In the genomic region with DNA sequence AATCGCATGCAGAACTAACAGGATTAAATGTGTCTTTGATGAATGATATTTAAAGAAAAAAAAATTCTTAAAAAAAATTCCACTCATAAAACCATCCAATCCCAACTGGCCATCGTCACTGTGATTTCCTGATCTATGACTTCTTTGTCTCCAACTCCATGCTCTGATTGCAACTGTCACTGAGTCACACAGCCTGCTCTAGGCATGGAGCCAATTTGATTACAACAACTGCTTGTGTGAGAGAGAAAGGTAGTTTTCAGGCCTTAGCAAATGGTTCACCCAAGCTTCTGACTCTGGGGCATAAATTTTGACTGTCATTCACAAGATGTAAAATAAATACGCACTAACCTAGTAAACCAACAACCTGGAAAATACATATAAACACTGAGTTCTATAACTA, we compare ENCODE assay signal across 8 cellular contexts. TPM values are rescaled to one million over a fixed set of nuclear protein-coding genes. Genes with fewer than 3 reads are reported as not detected.
DNase-seq lines count a peak whose midpoint lies in the region; ATAC-seq and TF ChIP-seq lines count a peak whose summit lies in the region.

No MANE protein-coding gene starts in this region.

- DNase-seq in HS-27A (ENCODE audit: low read depth) (peak; percentile 38), amniotic stem cell (lab: John Stamatoyannopoulos, UW) (peak; percentile 48), left ventricle myocardium inferior (no peak), stomach (peak; percentile 52), NCI-H82 (lab: John Stamatoyannopoulos, UW) (no peak), ascending aorta (ENCODE audit: low spot score in 2 of 2) (no peak), NCI-H2107 treated with DMSO at 0.1 percent for 48 hours (lab: John Stamatoyannopoulos, UW; ENCODE audit: unreplicated experiment) (no peak)

- TF ChIP-seq POLR2A in stomach (IDR thresholded peaks at IDR 0.05), result no peak

- H3K4me3 ChIP-seq in left ventricle myocardium inferior (no peak overlapping the region), stomach (no peak overlapping the region), ascending aorta (no peak overlapping the region)

- no peak for TF ChIP-seq CTCF in left ventricle myocardium inferior (IDR thresholded peaks at IDR 0.05; ENCODE audit: borderline replicate concordance)
- no peak for TF ChIP-seq CTCF in stomach (IDR thresholded peaks at IDR 0.05)
- no peak for TF ChIP-seq CTCF in ascending aorta (IDR thresholded peaks at IDR 0.05)

- no peak for TF ChIP-seq EP300 in stomach (IDR thresholded peaks at IDR 0.05)

- H3K27ac ChIP-seq in left ventricle myocardium inferior (replicated peaks), result peak overlapping the region; percentile 22
- H3K27ac ChIP-seq in stomach, result no peak overlapping the region
- no peak overlapping the region for H3K27ac ChIP-seq in ascending aorta

- no peaks in the 10 kb centered on the region for H3K36me3 ChIP-seq in left ventricle myocardium inferior
- H3K36me3 ChIP-seq in stomach, result no peaks in the 10 kb centered on the region
- H3K36me3 ChIP-seq in ascending aorta, result no peaks in the 10 kb centered on the region

- 39 to 55% (median 49%) methylated on average over 3 of the region's 3 CpGs for WGBS in stomach, 5 donors

- H3K4me1 ChIP-seq in left ventricle myocardium inferior (peaks cover 51% of the 10 kb centered on the region), stomach (peaks cover 0 to 8% (median 6%) of the 10 kb centered on the region in 4 donors), ascending aorta (no peaks in the 10 kb centered on the region)

- H3K27me3 ChIP-seq in left ventricle myocardium inferior (ENCODE audit: low read depth), result no peaks in the 10 kb centered on the region
- H3K27me3 ChIP-seq in stomach, result no peaks in the 10 kb centered on the region
- H3K27me3 ChIP-seq in ascending aorta, result no peaks in the 10 kb centered on the region

- intact Hi-C loops in left ventricle myocardium inferior (cut with micrococcal nuclease) (no loop called here), stomach (cut with DNase I; ENCODE audit: low total_unique reads) (no loop called here), ascending aorta (cut with DNase I) (no loop called here)

- H3K9me3 ChIP-seq in left ventricle myocardium inferior (replicated peaks) (no peaks in the 10 kb centered on the region), stomach (no peaks in the 10 kb centered on the region), ascending aorta (no peaks in the 10 kb centered on the region)

- ATAC-seq in GM19463 (IDR thresholded peaks at IDR 0.05; ENCODE audit: unreplicated experiment), result no peak

RNA-seq across cellular contexts. Expression of a gene that starts 25.8 kb away (rescaled TPM):
- 8.7 TPM for total RNA-seq in left ventricle myocardium inferior
- total RNA-seq in stomach, result 100 to 1,000 TPM in 1 of 5 donors, 10 to 100 TPM in 2, 1 to 10 TPM in 2; 2.2 to 112 (median 15.4) TPM
- polyA plus RNA-seq in stomach, result 10 to 100 TPM in 1 of 3 donors, 1 to 10 TPM in 2; 3.1 to 13.7 (median 8.4) TPM
- 9.4 TPM for total RNA-seq in ascending aorta

Comparison
In these comparisons a context has a peak if more than half of its experiments do, and no peak if none do; other contexts are left out.
1. DNase-seq: peak in HS-27A (single experiment), amniotic stem cell (single experiment) and stomach (single experiment); none in left ventricle myocardium inferior (single experiment), NCI-H82 (single experiment), ascending aorta (0 of 2) and NCI-H2107 treated with DMSO at 0.1 percent for 48 hours (single experiment).